In the genomic region with DNA sequence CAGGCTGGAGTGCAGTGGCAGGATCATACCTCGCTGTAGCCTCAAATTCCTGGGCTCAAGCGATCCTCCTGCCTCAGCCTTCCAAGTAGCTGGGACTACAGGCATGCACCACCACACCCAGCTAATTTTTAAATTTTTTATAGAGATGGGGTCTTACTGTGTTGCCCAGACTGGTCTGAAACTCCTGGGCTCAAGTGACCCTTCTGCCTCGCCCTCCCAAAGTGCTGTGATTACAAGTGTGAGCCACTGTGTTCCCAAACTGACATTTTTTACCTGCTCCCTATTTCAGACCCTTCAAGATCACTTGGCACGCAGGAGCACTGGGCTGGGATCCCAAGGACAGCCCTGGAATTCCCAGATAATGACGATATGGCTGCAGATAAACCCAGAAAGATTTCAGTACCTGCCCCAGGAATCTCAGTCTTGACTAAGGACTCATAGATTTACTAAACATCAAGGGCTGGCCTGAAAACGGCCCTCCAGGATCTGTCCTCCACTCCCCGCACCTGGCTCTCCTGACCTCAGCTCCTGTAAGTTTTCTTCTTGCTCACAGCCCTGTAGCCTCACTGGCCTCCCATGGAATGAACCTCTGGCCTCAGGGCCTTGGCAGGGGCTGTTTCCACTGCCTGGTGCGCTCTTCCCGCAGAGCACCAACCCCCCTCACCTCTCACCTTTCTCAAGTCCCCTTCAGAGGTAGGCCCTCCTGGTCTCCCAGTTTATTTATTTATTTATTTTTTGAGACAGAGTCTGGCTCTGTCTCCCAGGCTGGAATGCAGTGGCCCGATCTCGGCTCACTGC, we compare ENCODE assay signal across 18 cellular contexts. TPM values are rescaled to one million over a fixed set of nuclear protein-coding genes. Genes with fewer than 3 reads are reported as not detected.
DNase-seq lines count a peak whose midpoint lies in the region; ATAC-seq and TF ChIP-seq lines count a peak whose summit lies in the region.
"Had no signal": no experiment of that assay in that cellular context is flagged by ENCODE, and none has a peak within 500 bp of the region (broad histone marks: within the 10 kb centered on the region; RNA-seq: fewer than 3 reads in every experiment).

No MANE protein-coding gene starts in this region.

- H3K36me3 Mint-ChIP-seq in GM23338 (ENCODE audit: low read depth) (peaks cover 7% of the 10 kb centered on the region), endothelial cell (ENCODE audit: low read depth, unreplicated experiment) (no peaks in the 10 kb centered on the region)
- H3K36me3 Mint-ChIP-seq: CD4-positive, CD25-positive, alpha-beta regulatory T cell; T-cell had no signal

- H3K9ac ChIP-seq in NT2/D1 (ENCODE audit: insufficient read length, low read depth): peak overlapping the region; percentile 61
- H3K9ac ChIP-seq: SK-N-SH had no signal

- H3K27ac Mint-ChIP-seq in GM23338: peak overlapping the region; percentile 81; the same call in 1 of the 2 replicates
- H3K27ac Mint-ChIP-seq in endothelial cell (ENCODE audit: unreplicated experiment): no peak overlapping the region

- H3K27me3 ChIP-seq in GM23338 (ENCODE audit: insufficient read depth) (no peaks in the 10 kb centered on the region), NT2/D1 (ENCODE audit: insufficient read depth, insufficient read length) (no peaks in the 10 kb centered on the region), osteoblast (ENCODE audit: insufficient read depth, low read length) (no peaks in the 10 kb centered on the region)
- H3K27me3 ChIP-seq: Peyer's patch had no signal

- TF ChIP-seq CTCF in GM23338 (conservative IDR thresholded peaks at IDR 0.05; ENCODE audit: low read depth in 2 of 2) (no peak), endothelial cell (IDR thresholded peaks at IDR 0.05; ENCODE audit: unreplicated experiment) (no peak), osteoblast (IDR thresholded peaks at IDR 0.05; ENCODE audit: extremely low read depth, low read depth, low read length) (no peak)

- H3K4me1 Mint-ChIP-seq in GM23338 (peaks cover 51% of the 10 kb centered on the region), endothelial cell (ENCODE audit: unreplicated experiment) (peaks cover 20% of the 10 kb centered on the region)

- peaks cover 29% of the 10 kb centered on the region for H3F3A ChIP-seq in GM23338 (replicated peaks; ENCODE audit: low read depth)

- H4K20me1 ChIP-seq in GM23338 (replicated peaks; ENCODE audit: insufficient read depth) (peaks cover 6% of the 10 kb centered on the region; the same call in 1 of the 2 replicates), osteoblast (ENCODE audit: insufficient read depth, low read length) (peaks cover 7% of the 10 kb centered on the region)

- H3K36me3 ChIP-seq in GM23338 (ENCODE audit: insufficient read depth): no peaks in the 10 kb centered on the region
- no peaks in the 10 kb centered on the region for H3K36me3 ChIP-seq in NT2/D1 (ENCODE audit: insufficient read depth, insufficient read length, low read length)
- no peaks in the 10 kb centered on the region for H3K36me3 ChIP-seq in osteoblast (ENCODE audit: insufficient read depth, low read length)
- H3K36me3 ChIP-seq: Peyer's patch had no signal

- H3K4me3 ChIP-seq in GM23338 (no peak overlapping the region), NT2/D1 (ENCODE audit: insufficient read length, low read depth) (no peak overlapping the region), osteoblast (ENCODE audit: insufficient read depth, low read length) (no peak overlapping the region)
- H3K4me3 ChIP-seq: Peyer's patch had no signal

- 0 out of 2 replicates have a peak overlapping the region, but pooled peaks have one; percentile 64 for H3K4me2 ChIP-seq in GM23338
- H3K4me2 ChIP-seq in osteoblast (ENCODE audit: insufficient read depth, low read length): no peak overlapping the region
- H3K4me2 ChIP-seq: SK-N-SH had no signal

- H3K27me3 Mint-ChIP-seq in GM23338 (ENCODE audit: insufficient read depth, low read depth, poor library complexity): peaks cover 34% of the 10 kb centered on the region
- peaks cover 22% of the 10 kb centered on the region for H3K27me3 Mint-ChIP-seq in endothelial cell (ENCODE audit: unreplicated experiment)
- H3K27me3 Mint-ChIP-seq: CD4-positive, CD25-positive, alpha-beta regulatory T cell; T-cell had no signal

- H3K27ac ChIP-seq in GM23338 (ENCODE audit: low read depth) (peak overlapping the region; percentile 83), osteoblast (ENCODE audit: low read depth, low read length) (no peak overlapping the region)
- H3K27ac ChIP-seq: Peyer's patch had no signal

- no peak overlapping the region for H2AFZ ChIP-seq in GM23338
- H2AFZ ChIP-seq in osteoblast (ENCODE audit: low read length): no peak overlapping the region

- no peaks in the 10 kb centered on the region for H3K9me3 ChIP-seq in NT2/D1 (ENCODE audit: insufficient read depth, low read length)
- no peaks in the 10 kb centered on the region for H3K9me3 ChIP-seq in osteoblast (ENCODE audit: low read depth, low read length)
- H3K9me3 ChIP-seq: Peyer's patch, SK-N-SH had no signal

- H3K9me2 ChIP-seq in GM23338 (ENCODE audit: insufficient read depth): no peaks in the 10 kb centered on the region
- H3K9me2 ChIP-seq: SK-N-SH had no signal

- peaks cover 60% of the 10 kb centered on the region for H3K79me2 ChIP-seq in GM23338 (replicated peaks; ENCODE audit: insufficient read depth)
- H3K79me2 ChIP-seq in osteoblast (ENCODE audit: insufficient read depth, low read length): peaks cover 11% of the 10 kb centered on the region

- H3K9me3 Mint-ChIP-seq in GM23338: peaks cover 2% of the 10 kb centered on the region; the same call in 1 of the 3 replicates
- no peaks in the 10 kb centered on the region for H3K9me3 Mint-ChIP-seq in endothelial cell (ENCODE audit: unreplicated experiment)
- H3K9me3 Mint-ChIP-seq: CD4-positive, CD25-positive, alpha-beta regulatory T cell; T-cell had no signal

- H3K4me3 Mint-ChIP-seq in GM23338 (no peak overlapping the region; the same call in 2 of the 3 replicates), endothelial cell (ENCODE audit: unreplicated experiment) (peak overlapping the region; percentile 59)
- H3K4me3 Mint-ChIP-seq: T-cell had no signal

- H3K4me1 ChIP-seq in GM23338 (ENCODE audit: insufficient read depth) (peaks cover 38% of the 10 kb centered on the region), NT2/D1 (ENCODE audit: insufficient read depth, insufficient read length) (peaks cover 11% of the 10 kb centered on the region), osteoblast (ENCODE audit: insufficient read depth, low read length) (peaks cover 13% of the 10 kb centered on the region)

- no peak for DNase-seq in GM23338 (ENCODE audit: low spot score)
- no peak for DNase-seq in NT2/D1 (ENCODE audit: low read depth, low spot score)
- no peak for DNase-seq in endothelial cell (ENCODE audit: low spot score)
- DNase-seq in osteoblast (ENCODE audit: insufficient read length, low spot score, missing footprints): peak; percentile 38
- no peak for DNase-seq in NCI-H82 treated with DMSO at 0.1 percent for 48 hours (lab: John Stamatoyannopoulos, UW; ENCODE audit: unreplicated experiment)
- DNase-seq in activated CD4-positive, alpha-beta T cell treated with anti-CD3 and anti-CD28 coated beads, Interleukin-2, amount 50 U/mL, for 1 hour: no peak
- DNase-seq: CD4-positive, CD25-positive, alpha-beta regulatory T cell; DMS79; KBM-7; NCI-H1436; NCI-H2029 treated with DMSO at 0.1 percent for 48 hours; NCI-H2227 treated with DMSO at 0.1 percent for 48 hours; NCI-H524; Peyer's patch; SHP77; SK-N-SH; T-cell had no signal

- ATAC-seq in GM23338 (no peak), GM18861 (IDR thresholded peaks at IDR 0.05; ENCODE audit: unreplicated experiment) (no peak)
- ATAC-seq: T-cell had no signal

TF ChIP-seq in GM23338, 12 proteins besides CTCF, POLR2A, EP300 and RAD21:
- TF ChIP-seq EZH2phosphoT487 (IDR thresholded peaks at IDR 0.05; ENCODE audit: unreplicated experiment) (no peak), NANOG (IDR thresholded peaks at IDR 0.05; ENCODE audit: borderline replicate concordance) (no peak), CREB1 (CRISPR knock-in tag; IDR thresholded peaks at IDR 0.05; ENCODE audit: low read depth) (no peak), ZNF114 (CRISPR knock-in tag; IDR thresholded peaks at IDR 0.05) (no peak), JUNB (IDR thresholded peaks at IDR 0.05; ENCODE audit: unreplicated experiment) (no peak)
- TF ChIP-seq, protein P1, sequence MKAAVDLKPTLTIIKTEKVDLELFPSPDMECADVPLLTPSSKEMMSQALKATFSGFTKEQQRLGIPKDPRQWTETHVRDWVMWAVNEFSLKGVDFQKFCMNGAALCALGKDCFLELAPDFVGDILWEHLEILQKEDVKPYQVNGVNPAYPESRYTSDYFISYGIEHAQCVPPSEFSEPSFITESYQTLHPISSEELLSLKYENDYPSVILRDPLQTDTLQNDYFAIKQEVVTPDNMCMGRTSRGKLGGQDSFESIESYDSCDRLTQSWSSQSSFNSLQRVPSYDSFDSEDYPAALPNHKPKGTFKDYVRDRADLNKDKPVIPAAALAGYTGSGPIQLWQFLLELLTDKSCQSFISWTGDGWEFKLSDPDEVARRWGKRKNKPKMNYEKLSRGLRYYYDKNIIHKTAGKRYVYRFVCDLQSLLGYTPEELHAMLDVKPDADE (IDR thresholded peaks at IDR 0.05): no peak
TF ChIP-seq in GM23338: peak in this region for 0.

RNA-seq across cellular contexts. Expression of a gene that starts 3.6 kb away (rescaled TPM):
- total RNA-seq in GM23338 (2014; rRNA removed; shearing (Covaris generic)): 233 and 259 TPM in 2 replicates
- 180 and 189 TPM in 2 replicates for polyA plus RNA-seq in GM23338 (2016; fragmentation: Nextera tagmentation; extraction: Ambion mirVana)
- 144 TPM for total RNA-seq in endothelial cell (ENCODE audit: unreplicated experiment)
- 142 and 152 TPM in 2 replicates for total RNA-seq in osteoblast

RNA-seq across cellular contexts. Expression of a gene that starts 48.0 kb away (rescaled TPM):
- total RNA-seq in GM23338 (2014; rRNA removed; shearing (Covaris generic)): 76.5 and 95.1 TPM in 2 replicates
- polyA plus RNA-seq in GM23338 (2016; fragmentation: Nextera tagmentation; extraction: Ambion mirVana): 40.7 and 42.2 TPM in 2 replicates
- total RNA-seq in endothelial cell (ENCODE audit: unreplicated experiment) (59.8 TPM), osteoblast (29.8 and 30.0 TPM in 2 replicates)
